24 cellular contexts compared by ENCODE assay signal in the genomic region with DNA sequence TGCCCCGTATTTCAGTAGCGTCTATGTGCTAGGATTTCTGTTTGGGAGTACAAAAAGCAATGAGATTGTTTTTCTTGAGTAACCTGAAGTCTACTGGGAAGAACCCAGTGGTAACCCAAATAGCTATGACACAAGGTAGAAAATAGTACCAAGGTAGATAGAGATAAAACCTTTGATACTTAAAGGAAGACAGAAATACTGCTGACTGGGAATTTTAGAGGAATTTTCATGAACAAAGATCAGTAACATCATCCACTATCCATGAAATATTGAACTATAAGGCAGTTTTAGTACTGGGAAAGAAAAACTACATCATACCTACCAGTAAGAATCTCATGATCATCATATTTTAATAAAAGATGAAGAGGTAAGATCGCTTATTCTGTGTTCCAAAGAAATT.
DNase-seq lines count a peak whose midpoint lies in the region; ATAC-seq, FAIRE-seq and TF ChIP-seq lines count a peak whose summit lies in the region.
"Had no signal": no experiment of that assay in that cellular context is flagged by ENCODE, and none has a peak within 500 bp of the region (broad histone marks: within the 10 kb centered on the region; RNA-seq: fewer than 3 reads in every experiment).

No MANE protein-coding gene starts in this region.

- DNase-seq in HepG2 (ENCODE audit: low spot score) (no peak), right lobe of liver (no peak), A549 (ENCODE audit: low read depth in 1 of 2, low spot score in 1 of 2) (no peak), chondrocyte (ENCODE audit: low spot score) (no peak), GM03348 (ENCODE audit: low spot score) (no peak)
- DNase-seq: ACHN; BE2C; C1 segment of cervical spinal cord; CD4-positive, alpha-beta memory T cell; CD4-positive, CD25-positive, alpha-beta regulatory T cell; CD8-positive, alpha-beta memory T cell; COR-L47; DMS 273 treated with DMSO at 0.1 percent for 48 hours; DMS153; DMS53; DMS79; DND-41; EL; GDM1 had no signal

- intact Hi-C loops in HepG2 (cut with micrococcal nuclease; ENCODE audit: unreplicated experiment) (no loop called here), right lobe of liver (cut with DNase I) (no loop called here)

- H3K4me3 Mint-ChIP-seq in chondrocyte (ENCODE audit: unreplicated experiment), result no peak overlapping the region
- H3K4me3 Mint-ChIP-seq: CD14-positive monocyte; CD4-positive, alpha-beta memory T cell; CD4-positive, CD25-positive, alpha-beta regulatory T cell; CD8-positive, alpha-beta memory T cell had no signal

- POLR2A ChIA-PET in HepG2 (lab: Yijun Ruan, JAX) (no interaction called here), A549 (lab: Yijun Ruan, JAX) (no interaction called here)

- H3K27ac ChIP-seq in HepG2 (ENCODE audit: extremely low read length, insufficient read depth, low read length), result no peak overlapping the region
- H3K27ac ChIP-seq in right lobe of liver, result no peak overlapping the region
- no peak overlapping the region for H3K27ac ChIP-seq in A549
- H3K27ac ChIP-seq: 22Rv1, BLaER1 had no signal

- TF ChIP-seq CTCF in HepG2 (CRISPR knock-in tag; IDR thresholded peaks at IDR 0.05), result no peak
- no peak for TF ChIP-seq CTCF in right lobe of liver (IDR thresholded peaks at IDR 0.05)
- no peak for TF ChIP-seq CTCF in A549 (IDR thresholded peaks at IDR 0.05)
- no peak for TF ChIP-seq CTCF in chondrocyte (IDR thresholded peaks at IDR 0.05)

- H2AFZ ChIP-seq in HepG2 (ENCODE audit: low read length), result no peak overlapping the region

- no peaks in the 10 kb centered on the region for H3K27me3 Mint-ChIP-seq in chondrocyte (ENCODE audit: low read depth)
- H3K27me3 Mint-ChIP-seq: CD4-positive, alpha-beta memory T cell; CD4-positive, CD25-positive, alpha-beta regulatory T cell; CD8-positive, alpha-beta memory T cell had no signal

- H3K9me3 Mint-ChIP-seq in chondrocyte (ENCODE audit: low read depth), result no peaks in the 10 kb centered on the region
- H3K9me3 Mint-ChIP-seq: CD4-positive, alpha-beta memory T cell had no signal

- no peak for ATAC-seq in HepG2
- ATAC-seq in right lobe of liver, result no peak
- ATAC-seq in A549, result no peak

- TF ChIP-seq POLR2A in HepG2 (IDR thresholded peaks at IDR 0.05; ENCODE audit: insufficient read depth in 1 of 2, low read depth in 2 of 2, low read length in 2 of 2) (no peak), right lobe of liver (IDR thresholded peaks at IDR 0.05) (no peak), A549 (IDR thresholded peaks at IDR 0.05; ENCODE audit: low read length) (no peak)

- H3K4me3 ChIP-seq in HepG2 (replicated peaks in 1 of 3; ENCODE audit: insufficient read depth in 1 of 3, low read depth in 2 of 3, low read length in 3 of 3) (no peak overlapping the region), right lobe of liver (no peak overlapping the region), A549 (no peak overlapping the region)
- H3K4me3 ChIP-seq: BLaER1 had no signal

- in situ Hi-C loops in HepG2 (cut with HindIII; ENCODE audit: extremely low pct_ligation_motif_present, low pct_unique_long_range_greater_than_20kb), result no loop called here

- peak overlapping the region; percentile 37 for H3K27ac Mint-ChIP-seq in chondrocyte (ENCODE audit: unreplicated experiment)
- H3K27ac Mint-ChIP-seq: CD14-positive monocyte; CD4-positive, alpha-beta memory T cell; CD4-positive, CD25-positive, alpha-beta regulatory T cell had no signal

- H3K4me2 ChIP-seq in HepG2 (ENCODE audit: low read depth, low read length) (no peak overlapping the region), A549 (no peak overlapping the region)
- H3K4me2 ChIP-seq: BLaER1 had no signal

- BruUV-seq in HepG2 (replicated peaks; lab: Mats Ljungman, UMichigan), result no TSS peak

- H3K4me1 Mint-ChIP-seq in chondrocyte (ENCODE audit: low read depth), result peaks cover 38% of the 10 kb centered on the region

- no peaks in the 10 kb centered on the region for H3K36me3 Mint-ChIP-seq in chondrocyte (ENCODE audit: low read depth)
- H3K36me3 Mint-ChIP-seq: CD14-positive monocyte; CD4-positive, CD25-positive, alpha-beta regulatory T cell had no signal

- FAIRE-seq in HepG2 (lab: Jason Lieb, UNC), result no peak
- FAIRE-seq in A549 (lab: Jason Lieb, UNC), result no peak
- FAIRE-seq: GM12891, GM19239 had no signal

- no peaks in the 10 kb centered on the region for H3K79me2 ChIP-seq in HepG2 (ENCODE audit: insufficient read depth, low read length)

- no peak for TF ChIP-seq RAD21 in HepG2 (CRISPR knock-in tag; IDR thresholded peaks at IDR 0.05)
- no peak for TF ChIP-seq RAD21 in A549 (conservative IDR thresholded peaks at IDR 0.05 in 1 of 2, IDR thresholded peaks at IDR 0.05 in 1 of 2)

- TF ChIP-seq EP300 in HepG2 (IDR thresholded peaks at IDR 0.05; ENCODE audit: low read depth in 2 of 2, low read length in 2 of 2), result no peak
- no peak for TF ChIP-seq EP300 in HepG2 (CRISPR knock-in tag; IDR thresholded peaks at IDR 0.05; ENCODE audit: borderline replicate concordance)
- TF ChIP-seq EP300 in A549 (IDR thresholded peaks at IDR 0.05), result no peak

- CTCF ChIA-PET in HepG2 (lab: Yijun Ruan, JAX; ENCODE audit: low intra/inter-chr PET ratio, low total read pairs), result no interaction called here
- CTCF ChIA-PET in A549 (lab: Yijun Ruan, JAX), result interaction anchor here (1.2 to 1.3 kb wide), 3 partner anchors 12 to 904 kb away, joined by 3 to 4 read pairs (median 3); no protein-coding TSS in a partner anchor

- H4K20me1 ChIP-seq in HepG2 (ENCODE audit: insufficient read depth, low read length), result no peaks in the 10 kb centered on the region
- H4K20me1 ChIP-seq: BLaER1 had no signal

- H3K9ac ChIP-seq in HepG2 (ENCODE audit: insufficient read depth, low read depth, low read length), result no peak overlapping the region
- H3K9ac ChIP-seq: BLaER1 had no signal

- H3K27me3 ChIP-seq in HepG2 (ENCODE audit: control insufficient read depth in 1 of 2, insufficient read depth in 2 of 2, low read length in 2 of 2) (no peaks in the 10 kb centered on the region), right lobe of liver (no peaks in the 10 kb centered on the region)
- H3K27me3 ChIP-seq: BE2C, BLaER1 had no signal

- H3K36me3 ChIP-seq in HepG2 (replicated peaks in 1 of 2; ENCODE audit: control insufficient read depth in 1 of 2, insufficient read depth in 2 of 2, low read length in 2 of 2) (peaks cover 0 to 1% of the 10 kb centered on the region in 2 experiments; a peak in 1 of 5 replicates), right lobe of liver (no peaks in the 10 kb centered on the region)
- H3K36me3 ChIP-seq: BE2C, BLaER1 had no signal

- H3K4me1 ChIP-seq in HepG2 (ENCODE audit: insufficient read depth, low read length) (peaks cover 38% of the 10 kb centered on the region), right lobe of liver (no peaks in the 10 kb centered on the region), A549 (no peaks in the 10 kb centered on the region)
- H3K4me1 ChIP-seq: BE2C had no signal

- H3K9me3 ChIP-seq in HepG2 (ENCODE audit: low read length) (no peaks in the 10 kb centered on the region), right lobe of liver (no peaks in the 10 kb centered on the region), A549 (no peaks in the 10 kb centered on the region)
- H3K9me3 ChIP-seq: BE2C, BLaER1 had no signal

- WGBS in HepG2 (ENCODE audit: low lambda C conversion rate), result 100% methylated on average over 3 of the region's 3 CpGs
- WGBS in right lobe of liver (ENCODE audit: insufficient coverage, low coverage, low lambda C conversion rate, missing lambda C conversion rate), result 86% methylated on average over 3 of the region's 3 CpGs
- 80% methylated on average over 3 of the region's 3 CpGs for WGBS in A549 (ENCODE audit: missing lambda C conversion rate)

TF ChIP-seq in HepG2, 621 proteins besides CTCF, POLR2A, EP300 and RAD21 (continues in another document):
- TF ChIP-seq DMAP1 (CRISPR knock-in tag; IDR thresholded peaks at IDR 0.05), result no peak
- TF ChIP-seq MAFK (conservative IDR thresholded peaks at IDR 0.05 in 1 of 2, IDR thresholded peaks at IDR 0.05 in 1 of 2; ENCODE audit: low read length in 2 of 2), result peak; percentile 73 to 80
- TF ChIP-seq, protein P1, sequence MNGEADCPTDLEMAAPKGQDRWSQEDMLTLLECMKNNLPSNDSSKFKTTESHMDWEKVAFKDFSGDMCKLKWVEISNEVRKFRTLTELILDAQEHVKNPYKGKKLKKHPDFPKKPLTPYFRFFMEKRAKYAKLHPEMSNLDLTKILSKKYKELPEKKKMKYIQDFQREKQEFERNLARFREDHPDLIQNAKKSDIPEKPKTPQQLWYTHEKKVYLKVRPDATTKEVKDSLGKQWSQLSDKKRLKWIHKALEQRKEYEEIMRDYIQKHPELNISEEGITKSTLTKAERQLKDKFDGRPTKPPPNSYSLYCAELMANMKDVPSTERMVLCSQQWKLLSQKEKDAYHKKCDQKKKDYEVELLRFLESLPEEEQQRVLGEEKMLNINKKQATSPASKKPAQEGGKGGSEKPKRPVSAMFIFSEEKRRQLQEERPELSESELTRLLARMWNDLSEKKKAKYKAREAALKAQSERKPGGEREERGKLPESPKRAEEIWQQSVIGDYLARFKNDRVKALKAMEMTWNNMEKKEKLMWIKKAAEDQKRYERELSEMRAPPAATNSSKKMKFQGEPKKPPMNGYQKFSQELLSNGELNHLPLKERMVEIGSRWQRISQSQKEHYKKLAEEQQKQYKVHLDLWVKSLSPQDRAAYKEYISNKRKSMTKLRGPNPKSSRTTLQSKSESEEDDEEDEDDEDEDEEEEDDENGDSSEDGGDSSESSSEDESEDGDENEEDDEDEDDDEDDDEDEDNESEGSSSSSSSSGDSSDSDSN (CRISPR knock-in tag; IDR thresholded peaks at IDR 0.05), result no peak
- TF ChIP-seq ZNF883 (CRISPR knock-in tag; IDR thresholded peaks at IDR 0.05; ENCODE audit: not compliant biosample characterization), result no peak

TF ChIP-seq in A549, 52 proteins besides CTCF, POLR2A, EP300 and RAD21:
- TF ChIP-seq FOXS1 (CRISPR knock-in tag; IDR thresholded peaks at IDR 0.05) (no peak), MAFK (IDR thresholded peaks at IDR 0.05; ENCODE audit: partially characterized antibody) (peak; percentile 68)
